Comparison of ENCODE assay signal across 11 cellular contexts in the genomic region with DNA sequence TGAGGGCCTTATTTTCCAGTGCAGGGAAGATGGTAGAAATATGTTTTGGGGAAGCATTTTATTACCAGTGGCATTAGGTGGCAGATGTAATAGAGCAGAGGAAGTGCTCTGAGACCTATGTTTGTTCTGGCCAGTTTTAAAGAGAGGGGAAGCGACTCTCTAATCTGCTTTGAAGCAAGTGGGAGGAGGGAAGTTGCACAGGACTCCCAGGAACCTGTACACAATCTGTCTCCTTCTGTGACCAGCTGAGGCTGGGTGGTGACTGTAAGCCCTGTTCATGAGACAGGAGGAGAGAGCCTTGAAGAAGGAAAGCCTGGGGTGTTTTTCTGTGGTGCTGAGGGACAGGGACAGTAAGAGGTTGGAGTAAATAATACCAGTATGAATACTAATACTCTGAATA.
A peak's percentile ranks its signal among the peaks of the same experiment; 100 is the strongest.
DNase-seq lines count a peak whose midpoint lies in the region; ATAC-seq and TF ChIP-seq lines count a peak whose summit lies in the region.
"Had no signal": no experiment of that assay in that cellular context is flagged by ENCODE, and none has a peak within 500 bp of the region (broad histone marks: within the 10 kb centered on the region; RNA-seq: fewer than 3 reads in every experiment).

No MANE protein-coding gene starts in this region.

- ATAC-seq in GM19438 (IDR thresholded peaks at IDR 0.05; ENCODE audit: low read depth, unreplicated experiment) (peak; percentile 3), PC-3 (peak; percentile 49)
- peak; percentile 73 for ATAC-seq in stimulated activated memory B cell treated with anti-CD40 and anti-IgM and Interleukin-4, amounts not matched to agents 10 μg/mL and 1 μg/mL and 100 μg/mL, for 72 hours
- ATAC-seq: T-cell had no signal

- H3K9me2 ChIP-seq in PC-3 (replicated peaks; ENCODE audit: low read length) (no peaks in the 10 kb centered on the region), PC-9 (ENCODE audit: insufficient read depth) (no peaks in the 10 kb centered on the region)

- H3K4me1 Mint-ChIP-seq in stimulated activated memory B cell treated with anti-CD40 and anti-IgM and Interleukin-4, amounts not matched to agents 10 μg/mL and 1 μg/mL and 100 μg/mL, for 72 hours = peaks cover 37% of the 10 kb centered on the region

- no peaks in the 10 kb centered on the region for H3K4me1 ChIP-seq in PC-3 (ENCODE audit: insufficient read depth, low read length)
- H3K4me1 ChIP-seq in left ventricle myocardium inferior = peaks cover 79% of the 10 kb centered on the region
- no peaks in the 10 kb centered on the region for H3K4me1 ChIP-seq in PC-9 (replicated peaks; ENCODE audit: insufficient read depth)

- H3K27ac ChIP-seq in PC-3 (ENCODE audit: low read length) = no peak overlapping the region
- peak overlapping the region; percentile 46 for H3K27ac ChIP-seq in left ventricle myocardium inferior (replicated peaks)
- H3K27ac ChIP-seq in PC-9 = no peak overlapping the region
- H3K27ac ChIP-seq: epithelial cell of prostate had no signal

- no peak overlapping the region for H2AFZ ChIP-seq in PC-3 (ENCODE audit: low read length)
- no peak overlapping the region for H2AFZ ChIP-seq in PC-9

- H3K27me3 ChIP-seq in PC-3 (ENCODE audit: low read length) (no peaks in the 10 kb centered on the region), left ventricle myocardium inferior (ENCODE audit: low read depth) (no peaks in the 10 kb centered on the region), PC-9 (ENCODE audit: insufficient read depth, low read depth) (no peaks in the 10 kb centered on the region)

- peak overlapping the region; percentile 55 for H3K4me3 Mint-ChIP-seq in stimulated activated memory B cell treated with anti-CD40 and anti-IgM and Interleukin-4, amounts not matched to agents 10 μg/mL and 1 μg/mL and 100 μg/mL, for 72 hours
- H3K4me3 Mint-ChIP-seq: T-cell had no signal

- POLR2A ChIA-PET in PC-3 (lab: Charles Lee; ENCODE audit: unreplicated experiment) = no interaction called here
- POLR2A ChIA-PET in PC-9 (lab: Charles Lee; ENCODE audit: unreplicated experiment) = interaction anchor here (0.7 kb wide), 1 partner anchor 541 kb away, joined by 8 read pairs; no protein-coding TSS in a partner anchor

- H3F3A ChIP-seq in PC-3 (ENCODE audit: low read length, unreplicated experiment) (no peaks in the 10 kb centered on the region), PC-9 (ENCODE audit: insufficient read depth, low read depth) (no peaks in the 10 kb centered on the region)

- CTCF ChIA-PET in PC-3 (lab: Charles Lee) = no interaction called here
- CTCF ChIA-PET in PC-9 (lab: Charles Lee) = no interaction called here

- no peaks in the 10 kb centered on the region for H3K36me3 ChIP-seq in PC-3 (ENCODE audit: low read depth, low read length)
- no peaks in the 10 kb centered on the region for H3K36me3 ChIP-seq in left ventricle myocardium inferior
- H3K36me3 ChIP-seq in PC-9 (ENCODE audit: low read depth) = no peaks in the 10 kb centered on the region

- H3K4me2 ChIP-seq in PC-3 (ENCODE audit: low read length) (no peak overlapping the region), PC-9 (no peak overlapping the region)

- DNase-seq in PC-3 = no peak
- DNase-seq in left ventricle myocardium inferior = no peak
- no peak for DNase-seq in A172 (ENCODE audit: low spot score)
- DNase-seq in activated T-cell treated with anti-CD3 and anti-CD28 coated beads, Interleukin-2, amount 50 U/mL, for 48 hours = no peak
- no peak for DNase-seq in activated effector memory CD4-positive, alpha-beta T cell treated with anti-CD3 and anti-CD28 coated beads, Interleukin-2, amount 50 U/mL, for 16 hours
- DNase-seq in PC-9 = no peak
- DNase-seq: NCI-H1930 had no signal

- H3K27me3 Mint-ChIP-seq in stimulated activated memory B cell treated with anti-CD40 and anti-IgM and Interleukin-4, amounts not matched to agents 10 μg/mL and 1 μg/mL and 100 μg/mL, for 72 hours = no peaks in the 10 kb centered on the region
- H3K27me3 Mint-ChIP-seq: T-cell had no signal

- no peak for TF ChIP-seq CTCF in PC-3 (conservative IDR thresholded peaks at IDR 0.05; ENCODE audit: low read depth, low read length)
- TF ChIP-seq CTCF in left ventricle myocardium inferior (IDR thresholded peaks at IDR 0.05; ENCODE audit: borderline replicate concordance) = no peak
- TF ChIP-seq CTCF in PC-9 (conservative IDR thresholded peaks at IDR 0.05) = no peak

- no peak overlapping the region for H3K9ac ChIP-seq in PC-3 (ENCODE audit: low read length)

- H3K9me3 ChIP-seq in PC-3 (ENCODE audit: low read length) (no peaks in the 10 kb centered on the region), left ventricle myocardium inferior (replicated peaks) (no peaks in the 10 kb centered on the region), PC-9 (ENCODE audit: insufficient read depth, low read depth) (no peaks in the 10 kb centered on the region)

- peak overlapping the region; percentile 90 for H3K27ac Mint-ChIP-seq in stimulated activated memory B cell treated with anti-CD40 and anti-IgM and Interleukin-4, amounts not matched to agents 10 μg/mL and 1 μg/mL and 100 μg/mL, for 72 hours
- H3K27ac Mint-ChIP-seq: T-cell had no signal

- intact Hi-C loops in PC-3 (cut with micrococcal nuclease) (no loop called here), left ventricle myocardium inferior (cut with micrococcal nuclease) (no loop called here), PC-9 (cut with micrococcal nuclease; ENCODE audit: unreplicated experiment) (no loop called here)

- H3K79me2 ChIP-seq in PC-3 (ENCODE audit: low read length) (no peaks in the 10 kb centered on the region), PC-9 (ENCODE audit: low read depth) (0 out of 2 replicates have a peak, but pooled peaks cover 7% of the 10 kb centered on the region)

- H4K20me1 ChIP-seq in PC-3 (ENCODE audit: low read length) (no peaks in the 10 kb centered on the region), PC-9 (ENCODE audit: insufficient read depth) (no peaks in the 10 kb centered on the region)

- H3K9me3 Mint-ChIP-seq in stimulated activated memory B cell treated with anti-CD40 and anti-IgM and Interleukin-4, amounts not matched to agents 10 μg/mL and 1 μg/mL and 100 μg/mL, for 72 hours = no peaks in the 10 kb centered on the region
- H3K9me3 Mint-ChIP-seq: T-cell had no signal

- peaks cover 11% of the 10 kb centered on the region for H3K36me3 Mint-ChIP-seq in stimulated activated memory B cell treated with anti-CD40 and anti-IgM and Interleukin-4, amounts not matched to agents 10 μg/mL and 1 μg/mL and 100 μg/mL, for 72 hours

- H3K4me3 ChIP-seq in PC-3 (ENCODE audit: low read length) (no peak overlapping the region), left ventricle myocardium inferior (no peak overlapping the region), PC-9 (no peak overlapping the region)

- BruUV-seq in PC-3 (replicated peaks; lab: Mats Ljungman, UMichigan) (no TSS peak), PC-9 (replicated peaks; lab: Mats Ljungman, UMichigan) (no TSS peak)

Comparison
In these comparisons a context has a peak if more than half of its experiments do, and no peak if none do; other contexts are left out.
1. ATAC-seq: peak in every context shown above with its lines; median percentile 73 in stimulated activated memory B cell treated with anti-CD40 and anti-IgM and Interleukin-4, amounts not matched to agents 10 μg/mL and 1 μg/mL and 100 μg/mL, for 72 hours; 49 in PC-3; 3 in GM19438.